In the genomic region with DNA sequence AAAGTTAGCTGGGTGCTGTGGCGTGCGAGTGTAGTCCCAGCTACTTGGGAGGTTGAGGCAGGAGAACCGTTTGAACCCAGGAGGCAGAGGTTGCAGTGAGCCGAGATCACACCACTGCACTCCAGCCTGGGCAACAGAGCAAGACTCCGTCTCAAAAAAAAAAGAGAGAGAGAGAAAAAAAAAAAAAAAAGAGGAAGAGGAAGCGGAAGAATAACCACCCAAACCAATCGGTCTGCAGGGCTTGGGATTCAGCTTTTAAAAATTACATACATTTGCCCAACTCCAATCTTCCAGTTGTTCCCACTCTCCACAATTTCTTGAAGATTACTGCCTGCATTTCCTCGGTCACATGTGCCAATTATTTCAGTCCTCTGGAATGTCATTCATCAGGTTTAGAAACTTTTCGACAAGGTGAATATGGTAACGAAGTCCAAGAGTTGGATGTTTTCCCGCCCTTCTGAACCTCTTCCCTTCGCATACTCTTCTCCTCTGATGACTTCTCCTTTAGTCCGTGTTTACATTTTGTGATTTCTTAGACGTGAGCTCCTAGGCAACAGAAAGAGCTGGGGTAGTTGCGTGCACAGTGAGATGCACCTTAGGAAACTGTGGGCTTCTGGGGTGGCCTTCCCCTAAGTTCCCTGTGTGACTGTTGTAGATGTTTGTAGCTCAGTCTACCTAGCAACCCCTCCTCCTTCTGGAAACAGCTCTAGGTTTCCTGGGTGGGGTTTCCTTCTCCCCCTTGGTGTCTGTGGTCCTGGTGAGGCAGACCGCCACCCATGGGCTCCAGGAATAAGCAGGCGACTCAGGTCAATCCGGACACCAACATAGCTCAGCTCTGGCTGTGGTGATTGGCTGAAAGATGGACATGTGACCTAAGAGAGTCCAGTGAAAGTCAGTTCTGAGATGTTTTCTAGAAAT, we compare ENCODE assay signal across 8 cellular contexts.
DNase-seq lines count a peak whose midpoint lies in the region; ATAC-seq, FAIRE-seq and TF ChIP-seq lines count a peak whose summit lies in the region.

No MANE protein-coding gene starts in this region.

- no peak for DNase-seq in activated T-cell treated with anti-CD3 and anti-CD28 coated beads, Interleukin-2, amount 50 U/mL, for 4 hours
- no peak for DNase-seq in activated T-cell treated with anti-CD3 and anti-CD28 coated beads, Interleukin-2, amount 50 U/mL, for 24 hours
- DNase-seq in H1 (ENCODE audit: low read depth in 1 of 2, low spot score in 2 of 2) (no peak), amniotic stem cell (lab: John Stamatoyannopoulos, UW) (no peak), foreskin fibroblast (no peak), NCI-H526 (lab: John Stamatoyannopoulos, UW) (no peak)
- DNase-seq in stimulated activated naive CD8-positive, alpha-beta T cell treated with anti-CD3 and anti-CD28 coated beads, Interleukin-15, amount 100 ng/mL, for 72 hours: peak in 1 of 2 donors; percentile 23

- TF ChIP-seq CTCF in H1 (IDR thresholded peaks at IDR 0.05; ENCODE audit: control extremely low read depth in 1 of 3, insufficient read depth in 1 of 3, low read depth in 1 of 3, low read length in 3 of 3): no peak
- TF ChIP-seq CTCF in foreskin fibroblast (IDR thresholded peaks at IDR 0.05; ENCODE audit: low read depth, low read length): no peak

- no peaks in the 10 kb centered on the region for H3K23me2 ChIP-seq in H1 (ENCODE audit: low read depth, low read length)

- no peaks in the 10 kb centered on the region for H3K27me3 Mint-ChIP-seq in activated T-cell treated with anti-CD3 and anti-CD28 coated beads, Interleukin-2, amount 50 U/mL, for 4 hours (ENCODE audit: low read depth)
- H3K27me3 Mint-ChIP-seq in activated T-cell treated with anti-CD3 and anti-CD28 coated beads, Interleukin-2, amount 50 U/mL, for 24 hours: no peaks in the 10 kb centered on the region
- no peaks in the 10 kb centered on the region for H3K27me3 Mint-ChIP-seq in IgD-negative memory B cell
- no peaks in the 10 kb centered on the region for H3K27me3 Mint-ChIP-seq in stimulated activated naive CD8-positive, alpha-beta T cell treated with anti-CD3 and anti-CD28 coated beads, Interleukin-15, amount 100 ng/mL, for 72 hours

- TF ChIP-seq POLR2A in H1 (IDR thresholded peaks at IDR 0.05; ENCODE audit: control extremely low read depth in 1 of 2, low read depth in 2 of 2, low read length in 2 of 2): no peak

- no peaks in the 10 kb centered on the region for H4K20me1 ChIP-seq in H1 (replicated peaks in 1 of 2; ENCODE audit: control insufficient read depth in 1 of 2, insufficient read depth in 2 of 2, low read length in 2 of 2)

- TF ChIP-seq RAD21 in H1 (IDR thresholded peaks at IDR 0.05 in 1 of 2, conservative IDR thresholded peaks at IDR 0.05 in 1 of 2; ENCODE audit: low read depth in 2 of 2, low read length in 2 of 2): no peak

- H3K36me3 ChIP-seq in H1 (ENCODE audit: control insufficient read depth in 2 of 4, insufficient read depth in 4 of 4, low read length in 3 of 4): no peaks in the 10 kb centered on the region

- no peaks in the 10 kb centered on the region for H3K9me3 Mint-ChIP-seq in activated T-cell treated with anti-CD3 and anti-CD28 coated beads, Interleukin-2, amount 50 U/mL, for 4 hours
- H3K9me3 Mint-ChIP-seq in activated T-cell treated with anti-CD3 and anti-CD28 coated beads, Interleukin-2, amount 50 U/mL, for 24 hours: no peaks in the 10 kb centered on the region
- peaks cover 0 to 3% (median 2%) of the 10 kb centered on the region in 3 donors for H3K9me3 Mint-ChIP-seq in IgD-negative memory B cell
- H3K9me3 Mint-ChIP-seq in stimulated activated naive CD8-positive, alpha-beta T cell treated with anti-CD3 and anti-CD28 coated beads, Interleukin-15, amount 100 ng/mL, for 72 hours: no peaks in the 10 kb centered on the region

- H2BK20ac ChIP-seq in H1 (ENCODE audit: low read length): no peak overlapping the region

- no peaks in the 10 kb centered on the region for H3K9me3 ChIP-seq in H1 (ENCODE audit: insufficient read depth in 2 of 2, low read depth in 1 of 2, low read length in 1 of 2)

- no peak overlapping the region for H2BK5ac ChIP-seq in H1 (ENCODE audit: low read depth, low read length)

- H4K5ac ChIP-seq in H1 (ENCODE audit: insufficient read length, low read depth, low read length): no peak overlapping the region

- H3K79me1 ChIP-seq in H1 (ENCODE audit: low read depth, low read length): no peaks in the 10 kb centered on the region

- H3K56ac ChIP-seq in H1 (replicated peaks; ENCODE audit: insufficient read length, low read depth, low read length): no peak overlapping the region

- no peak for TF ChIP-seq EP300 in H1 (IDR thresholded peaks at IDR 0.05; ENCODE audit: borderline replicate concordance in 1 of 2, low read depth in 2 of 2, low read length in 2 of 2)

- H3K14ac ChIP-seq in H1 (ENCODE audit: insufficient read length): no peak overlapping the region

- no peak overlapping the region for H3K4me3 Mint-ChIP-seq in activated T-cell treated with anti-CD3 and anti-CD28 coated beads, Interleukin-2, amount 50 U/mL, for 4 hours
- H3K4me3 Mint-ChIP-seq in activated T-cell treated with anti-CD3 and anti-CD28 coated beads, Interleukin-2, amount 50 U/mL, for 24 hours: no peak overlapping the region
- peak overlapping the region; percentile 75 to 90 (median 79) for H3K4me3 Mint-ChIP-seq in IgD-negative memory B cell
- peak overlapping the region in 1 of 2 donors; percentile 0 for H3K4me3 Mint-ChIP-seq in stimulated activated naive CD8-positive, alpha-beta T cell treated with anti-CD3 and anti-CD28 coated beads, Interleukin-15, amount 100 ng/mL, for 72 hours

- no peak overlapping the region for H3K27ac ChIP-seq in H1 (ENCODE audit: low read depth, low read length)

- no peak overlapping the region for H3K18ac ChIP-seq in H1 (ENCODE audit: extremely low read depth, low read length)

- peak; percentile 34 to 41 for ATAC-seq in activated T-cell treated with anti-CD3 and anti-CD28 coated beads, Interleukin-2, amount 50 U/mL, for 4 hours
- ATAC-seq in stimulated activated naive CD8-positive, alpha-beta T cell treated with anti-CD3 and anti-CD28 coated beads, Interleukin-15, amount 100 ng/mL, for 72 hours: peak; percentile 79

- FAIRE-seq in H1 (lab: Jason Lieb, UNC): no peak

- H2AFZ ChIP-seq in H1 (ENCODE audit: low read length): peak overlapping the region; percentile 95

- WGBS in H1 (ENCODE audit: extremely low coverage in 1 of 2, insufficient coverage in 1 of 2, insufficient read length in 1 of 2, insufficient replicate concordance in 2 of 2, low coverage in 1 of 2, low lambda C conversion rate in 2 of 2, missing lambda C conversion rate in 1 of 2), 2 experiments: 91% methylated on average over 16 of the region's 18 CpGs; no CpG with 5 or more reads in 1 of the 2 experiments

- no peak overlapping the region; the same call in 1 of the 2 replicates for H2BK12ac ChIP-seq in H1 (ENCODE audit: low read depth, low read length)

- H3K4me1 ChIP-seq in H1 (replicated peaks in 1 of 4; ENCODE audit: control insufficient read depth in 3 of 4, insufficient read depth in 4 of 4, low read length in 3 of 4): no peaks in the 10 kb centered on the region

- no peak overlapping the region for H2BK15ac ChIP-seq in H1 (ENCODE audit: low read length)

- no peak overlapping the region for H2BK120ac ChIP-seq in H1 (replicated peaks; ENCODE audit: low read depth, low read length)

- no peaks in the 10 kb centered on the region for H3K36me3 Mint-ChIP-seq in activated T-cell treated with anti-CD3 and anti-CD28 coated beads, Interleukin-2, amount 50 U/mL, for 4 hours (ENCODE audit: insufficient read depth)
- no peaks in the 10 kb centered on the region for H3K36me3 Mint-ChIP-seq in activated T-cell treated with anti-CD3 and anti-CD28 coated beads, Interleukin-2, amount 50 U/mL, for 24 hours (ENCODE audit: low read depth)
- H3K36me3 Mint-ChIP-seq in IgD-negative memory B cell: no peaks in the 10 kb centered on the region

- no peak overlapping the region for H3K23ac ChIP-seq in H1 (ENCODE audit: insufficient read length)

- no peak overlapping the region for H3K4ac ChIP-seq in H1 (replicated peaks; ENCODE audit: insufficient read length, low read depth, low read length)

- H3K79me2 ChIP-seq in H1 (ENCODE audit: control insufficient read depth in 1 of 2, insufficient read depth in 2 of 2, low read length in 2 of 2): no peaks in the 10 kb centered on the region

- no peaks in the 10 kb centered on the region for H3K27me3 ChIP-seq in H1 (replicated peaks in 1 of 4; ENCODE audit: control insufficient read depth in 3 of 4, extremely low read depth in 1 of 4, insufficient read depth in 3 of 4, low read length in 3 of 4)

- H3K9ac ChIP-seq in H1 (replicated peaks in 1 of 4; ENCODE audit: extremely low read depth in 1 of 4, low read depth in 3 of 4, low read length in 3 of 4): no peak overlapping the region

- H3K4me1 Mint-ChIP-seq in activated T-cell treated with anti-CD3 and anti-CD28 coated beads, Interleukin-2, amount 50 U/mL, for 4 hours (ENCODE audit: low read depth): peaks cover 4% of the 10 kb centered on the region
- peaks cover 7% of the 10 kb centered on the region for H3K4me1 Mint-ChIP-seq in activated T-cell treated with anti-CD3 and anti-CD28 coated beads, Interleukin-2, amount 50 U/mL, for 24 hours (ENCODE audit: low read depth)
- H3K4me1 Mint-ChIP-seq in IgD-negative memory B cell: peaks cover 33 to 41% (median 34%) of the 10 kb centered on the region in 3 donors
- peaks cover 6% of the 10 kb centered on the region for H3K4me1 Mint-ChIP-seq in stimulated activated naive CD8-positive, alpha-beta T cell treated with anti-CD3 and anti-CD28 coated beads, Interleukin-15, amount 100 ng/mL, for 72 hours

- CTCF ChIA-PET in H1 (lab: Charles Lee; ENCODE audit: partially characterized antibody): interaction anchor here (0.6 to 2.3 kb wide), 4 partner anchors 10 to 176 kb away, joined by 3 to 6 read pairs (median 4); no protein-coding TSS in a partner anchor

- H3K27ac Mint-ChIP-seq in activated T-cell treated with anti-CD3 and anti-CD28 coated beads, Interleukin-2, amount 50 U/mL, for 24 hours: no peak overlapping the region
- peak overlapping the region; percentile 95 to 100 (median 97) for H3K27ac Mint-ChIP-seq in IgD-negative memory B cell
- H3K27ac Mint-ChIP-seq in stimulated activated naive CD8-positive, alpha-beta T cell treated with anti-CD3 and anti-CD28 coated beads, Interleukin-15, amount 100 ng/mL, for 72 hours: peak overlapping the region; percentile 23 to 52

- POLR2A ChIA-PET in H1 (lab: Charles Lee; ENCODE audit: partially characterized antibody): interaction anchor here (0.5 kb wide), 1 partner anchor 16 kb away, joined by 3 read pairs; no protein-coding TSS in a partner anchor

- no peak overlapping the region for H3K4me2 ChIP-seq in H1 (ENCODE audit: insufficient read depth in 1 of 2, low read depth in 2 of 2, low read length in 2 of 2)

- H3K4me3 ChIP-seq in H1 (ENCODE audit: extremely low read depth in 1 of 4, insufficient read depth in 2 of 4, low read depth in 3 of 4, low read length in 4 of 4) (0 out of 8 replicates have a peak overlapping the region, but pooled peaks of 1 of the 4 experiments have one; percentile 19), foreskin fibroblast (ENCODE audit: low read depth in 1 of 2, low read length in 2 of 2) (no peak overlapping the region)

- no peak overlapping the region for H2AK5ac ChIP-seq in H1 (ENCODE audit: low read depth, low read length)

- no peak overlapping the region for H4K8ac ChIP-seq in H1 (ENCODE audit: extremely low read depth, insufficient read depth, low read length)

- H4K91ac ChIP-seq in H1 (replicated peaks; ENCODE audit: insufficient read length, low read length): no peak overlapping the region

Comparison
In these comparisons a context has a peak if more than half of its experiments do, and no peak if none do; other contexts are left out.
1. H3K4me3 Mint-ChIP-seq: peak in IgD-negative memory B cell (4 of 4); none in activated T-cell treated with anti-CD3 and anti-CD28 coated beads, Interleukin-2, amount 50 U/mL, for 4 hours (single experiment) and activated T-cell treated with anti-CD3 and anti-CD28 coated beads, Interleukin-2, amount 50 U/mL, for 24 hours (single experiment).